Comparison of ENCODE assay signal across 8 cellular contexts in the genomic region with DNA sequence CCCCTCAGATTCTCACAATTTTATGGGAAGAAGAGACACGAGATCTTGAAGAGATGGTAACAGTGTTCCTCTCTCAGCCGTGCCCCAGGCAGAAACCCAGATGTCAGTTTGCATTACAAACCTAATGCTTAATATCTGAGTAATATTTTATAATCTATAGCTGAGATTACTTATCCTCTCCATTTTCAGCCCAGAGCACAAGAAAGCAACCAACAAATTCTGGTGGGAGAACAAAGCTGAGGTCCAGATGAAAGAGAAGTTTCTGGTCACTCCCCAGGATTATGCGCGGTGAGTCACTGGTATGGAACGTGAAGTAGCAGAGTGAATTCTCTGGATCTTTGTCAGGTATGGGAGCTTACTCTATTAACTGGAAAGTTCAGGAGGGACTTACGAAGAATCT. TPM values are rescaled to one million over a fixed set of nuclear protein-coding genes. Genes with fewer than 3 reads are reported as not detected.
A peak's percentile ranks its signal among the peaks of the same experiment; 100 is the strongest.
DNase-seq lines count a peak whose midpoint lies in the region; ATAC-seq, FAIRE-seq and TF ChIP-seq lines count a peak whose summit lies in the region.

No MANE protein-coding gene starts in this region.

- POLR2A ChIA-PET in OCI-LY7 (lab: Charles Lee) (interaction anchor here (0.6 to 0.9 kb wide), 2 partner anchors 19 to 124 kb away, joined by 3 to 4 read pairs; a partner anchor contains a TSS), endothelial cell of umbilical vein (lab: Charles Lee) (interaction anchor here (0.6 kb wide), 1 partner anchor 86 kb away, joined by 3 read pairs; no protein-coding TSS in a partner anchor)

- peak overlapping the region; percentile 99 for H3K4me3 Mint-ChIP-seq in neural progenitor cell

- H3K9me3 ChIP-seq in OCI-LY7 (ENCODE audit: low read length) (no peaks in the 10 kb centered on the region), endothelial cell of umbilical vein (replicated peaks; ENCODE audit: control insufficient read depth, insufficient read depth, low read length) (no peaks in the 10 kb centered on the region), neural progenitor cell (ENCODE audit: low read depth) (no peaks in the 10 kb centered on the region)

- H3K27me3 ChIP-seq in endothelial cell of umbilical vein (ENCODE audit: control insufficient read depth in 2 of 2, insufficient read depth in 2 of 2, low read length in 2 of 2) (no peaks in the 10 kb centered on the region), neural progenitor cell (no peaks in the 10 kb centered on the region)

- DNase-seq in ELF-1 (ENCODE audit: low read depth, low spot score) (peak; percentile 71), OCI-LY7 (ENCODE audit: low spot score) (no peak), endothelial cell of umbilical vein (ENCODE audit: low read depth, low spot score) (peak; percentile 39), neural progenitor cell (ENCODE audit: low spot score) (peak; percentile 53), cortex of kidney (lab: John Stamatoyannopoulos, UW) (no peak)
- no peak for DNase-seq in stimulated activated CD4-positive, alpha-beta T cell treated with anti-CD3 and anti-CD28 coated beads, Interleukin-12 subunit alpha, Interleukin-12 subunit beta, amount 100 ng/mL, for 4 hours
- DNase-seq in activated CD4-positive, alpha-beta T cell treated with anti-CD3 and anti-CD28 coated beads, Interleukin-2, amount 50 U/mL, for 4 hours = no peak

- H3K27me3 Mint-ChIP-seq in neural progenitor cell (ENCODE audit: insufficient read depth, low read depth) = no peaks in the 10 kb centered on the region

- no peaks in the 10 kb centered on the region for H3K9me3 Mint-ChIP-seq in neural progenitor cell

- H3K4me2 ChIP-seq in OCI-LY7 (ENCODE audit: low read length) (peak overlapping the region; percentile 90), endothelial cell of umbilical vein (ENCODE audit: insufficient read depth, low read length) (peak overlapping the region; percentile 82), neural progenitor cell (peak overlapping the region; percentile 86)

- H3K79me2 ChIP-seq in OCI-LY7 (ENCODE audit: insufficient read depth, low read depth, low read length) = peaks cover 33% of the 10 kb centered on the region; the same call in 1 of the 2 replicates
- H3K79me2 ChIP-seq in endothelial cell of umbilical vein (ENCODE audit: control insufficient read depth, insufficient read depth, low read length) = peaks cover 8% of the 10 kb centered on the region
- peaks cover 60% of the 10 kb centered on the region for H3K79me2 ChIP-seq in neural progenitor cell (ENCODE audit: low read depth)

- H3K36me3 Mint-ChIP-seq in neural progenitor cell = peaks cover 19% of the 10 kb centered on the region

- H3K27ac ChIP-seq in OCI-LY7 (ENCODE audit: low read depth, low read length, poor library complexity, severe bottlenecking) (peak overlapping the region; percentile 19), endothelial cell of umbilical vein (ENCODE audit: insufficient read depth, low read depth, low read length) (peak overlapping the region; percentile 26), neural progenitor cell (no peak overlapping the region)

- no peak for ATAC-seq in GM21423 (IDR thresholded peaks at IDR 0.05; ENCODE audit: unreplicated experiment)

- peaks cover 16% of the 10 kb centered on the region for H3F3A ChIP-seq in neural progenitor cell (ENCODE audit: low read depth)

- peak overlapping the region; percentile 50 for H3K9ac ChIP-seq in endothelial cell of umbilical vein (replicated peaks; ENCODE audit: extremely low read depth, insufficient read depth, low read length)
- peak overlapping the region; percentile 65 for H3K9ac ChIP-seq in neural progenitor cell

- H3K4me3 ChIP-seq in OCI-LY7 (ENCODE audit: low read depth, low read length, poor library complexity, severe bottlenecking) (peak overlapping the region; percentile 88), endothelial cell of umbilical vein (replicated peaks in 1 of 3; ENCODE audit: insufficient read depth in 1 of 3, low read depth in 1 of 3, low read length in 3 of 3) (peak overlapping the region; percentile 61 to 81 (median 62)), neural progenitor cell (peak overlapping the region; percentile 91)

- no peaks in the 10 kb centered on the region for H3K9me2 ChIP-seq in OCI-LY7 (ENCODE audit: insufficient read depth, low read length)

- H3K36me3 ChIP-seq in OCI-LY7 (ENCODE audit: insufficient read depth, low read length) (peaks cover 53% of the 10 kb centered on the region), endothelial cell of umbilical vein (ENCODE audit: control insufficient read depth in 2 of 2, extremely low read depth in 1 of 2, insufficient read depth in 2 of 2, low read length in 2 of 2) (peaks cover 2 to 6% of the 10 kb centered on the region in 2 experiments), neural progenitor cell (peaks cover 12% of the 10 kb centered on the region)

- H4K20me1 ChIP-seq in OCI-LY7 (ENCODE audit: insufficient read depth, low read length) = no peaks in the 10 kb centered on the region
- H4K20me1 ChIP-seq in endothelial cell of umbilical vein (replicated peaks; ENCODE audit: control insufficient read depth, extremely low read depth, insufficient read depth, low read length) = no peaks in the 10 kb centered on the region
- no peaks in the 10 kb centered on the region for H4K20me1 ChIP-seq in neural progenitor cell (ENCODE audit: low read depth)

- H2AFZ ChIP-seq in OCI-LY7 (ENCODE audit: low read length) (no peak overlapping the region), endothelial cell of umbilical vein (ENCODE audit: low read depth, low read length) (peak overlapping the region; percentile 46), neural progenitor cell (replicated peaks) (no peak overlapping the region)

- H3K4me1 ChIP-seq in OCI-LY7 (ENCODE audit: insufficient read depth, low read length, poor library complexity, severe bottlenecking) (peaks cover 19% of the 10 kb centered on the region), endothelial cell of umbilical vein (ENCODE audit: control insufficient read depth, extremely low read depth, insufficient read depth, low read length) (peaks cover 18% of the 10 kb centered on the region), neural progenitor cell (peaks cover 14% of the 10 kb centered on the region)

- peaks cover 25% of the 10 kb centered on the region for H3K4me1 Mint-ChIP-seq in neural progenitor cell

- BruUV-seq in OCI-LY7 (replicated peaks; lab: Mats Ljungman, UMichigan) = no TSS peak
- no TSS peak for BruUV-seq in endothelial cell of umbilical vein (replicated peaks; lab: Mats Ljungman, UMichigan)

- intact Hi-C loops in OCI-LY7 (cut with micrococcal nuclease; ENCODE audit: unreplicated experiment) (loop anchor here (1.0 kb wide), 1 partner anchor 19 kb away; a partner anchor contains a TSS), endothelial cell of umbilical vein (cut with micrococcal nuclease) (loop anchor here (1.0 to 5.0 kb wide), 2 partner anchors 19 to 58 kb away; a partner anchor contains a TSS)

- dilution Hi-C loops in endothelial cell of umbilical vein (cut with MboI; ENCODE audit: extremely low pct_ligation_motif_present, low sequenced_read_pairs) = no loop called here

- FAIRE-seq in endothelial cell of umbilical vein (lab: Jason Lieb, UNC) = peak; percentile 95

- TF ChIP-seq POLR2A in endothelial cell of umbilical vein (IDR thresholded peaks at IDR 0.05; ENCODE audit: low read depth, low read length) = no peak

- CTCF ChIA-PET in OCI-LY7 (lab: Charles Lee; ENCODE audit: unreplicated experiment) = no interaction called here
- CTCF ChIA-PET in endothelial cell of umbilical vein (lab: Charles Lee) = interaction anchor here (0.6 to 1.0 kb wide), 2 partner anchors 20 to 420 kb away, joined by 3 to 4 read pairs; a partner anchor contains a TSS

- peak overlapping the region; percentile 62 for H3K27ac Mint-ChIP-seq in neural progenitor cell

- no peak for TF ChIP-seq CTCF in OCI-LY7 (conservative IDR thresholded peaks at IDR 0.05; ENCODE audit: low read length)
- TF ChIP-seq CTCF in endothelial cell of umbilical vein (IDR thresholded peaks at IDR 0.05; ENCODE audit: extremely low read depth in 1 of 2, insufficient read depth in 1 of 2, low read depth in 1 of 2, low read length in 2 of 2) = no peak
- TF ChIP-seq CTCF in neural progenitor cell (IDR thresholded peaks at IDR 0.05) = no peak

- no peaks in the 10 kb centered on the region for H3K9me1 ChIP-seq in endothelial cell of umbilical vein (replicated peaks; ENCODE audit: control insufficient read depth, extremely low read depth, insufficient read depth, low read length)

RNA-seq across cellular contexts. Expression of a gene that starts 0.9 kb away (rescaled TPM):
- 47.7 and 49.7 TPM in 2 replicates for total RNA-seq in OCI-LY7 (2014; rRNA removed; shearing (Covaris generic))
- total RNA-seq in OCI-LY7 (2022) (48.1 and 60.6 TPM in 2 replicates), endothelial cell of umbilical vein (39.0 and 41.8 TPM in 2 replicates), neural progenitor cell (ENCODE audit: low replicate concordance) (42.9 and 46.4 TPM in 2 replicates)
- 14.2 and 14.6 TPM in 2 replicates for polyA plus RNA-seq in endothelial cell of umbilical vein
- polyA plus RNA-seq in endothelial cell of umbilical vein (2011; cell fraction: cytosol; rRNA removed) = 5.3 and 6.9 TPM in 2 replicates
- 116 and 137 TPM in 2 replicates for polyA plus RNA-seq in endothelial cell of umbilical vein (2011; cell fraction: nucleus; rRNA removed)
- 10.8 and 17.7 TPM in 2 replicates for polyA plus RNA-seq in endothelial cell of umbilical vein (2012)
- 18.3 and 23.0 TPM in 2 replicates for polyA minus RNA-seq in endothelial cell of umbilical vein
- polyA minus RNA-seq in endothelial cell of umbilical vein (2011; cell fraction: cytosol; rRNA and poly(A)+ RNA removed) = 10.9 TPM
- polyA minus RNA-seq in endothelial cell of umbilical vein (2011; cell fraction: nucleus; rRNA and poly(A)+ RNA removed) = 40.3 and 48.5 TPM in 2 replicates

RNA-seq across cellular contexts. Expression of a gene that starts 19.3 kb away (rescaled TPM):
- total RNA-seq in OCI-LY7 (2014; rRNA removed; shearing (Covaris generic)) = 1,395 and 1,541 TPM in 2 replicates
- total RNA-seq in OCI-LY7 (2022) (1,648 and 1,680 TPM in 2 replicates), endothelial cell of umbilical vein (992 and 1,027 TPM in 2 replicates), neural progenitor cell (ENCODE audit: low replicate concordance) (2,482 and 2,538 TPM in 2 replicates)
- 579 and 887 TPM in 2 replicates for polyA plus RNA-seq in endothelial cell of umbilical vein
- 2,801 and 3,403 TPM in 2 replicates for polyA plus RNA-seq in endothelial cell of umbilical vein (2011; cell fraction: cytosol; rRNA removed)
- 742 and 981 TPM in 2 replicates for polyA plus RNA-seq in endothelial cell of umbilical vein (2011; cell fraction: nucleus; rRNA removed)
- 1,355 and 1,476 TPM in 2 replicates for polyA plus RNA-seq in endothelial cell of umbilical vein (2012)
- polyA minus RNA-seq in endothelial cell of umbilical vein = 61.2 and 80.7 TPM in 2 replicates
- 297 TPM for polyA minus RNA-seq in endothelial cell of umbilical vein (2011; cell fraction: cytosol; rRNA and poly(A)+ RNA removed)
- polyA minus RNA-seq in endothelial cell of umbilical vein (2011; cell fraction: nucleus; rRNA and poly(A)+ RNA removed) = 28.8 and 29.7 TPM in 2 replicates

RNA-seq across cellular contexts. Expression of a gene that starts 19.7 kb away (rescaled TPM):
- total RNA-seq in OCI-LY7 (2014; rRNA removed; shearing (Covaris generic)) = 49.3 and 64.3 TPM in 2 replicates
- total RNA-seq in OCI-LY7 (2022) (58.0 and 58.5 TPM in 2 replicates), endothelial cell of umbilical vein (64.2 and 79.3 TPM in 2 replicates), neural progenitor cell (ENCODE audit: low replicate concordance) (53.5 and 59.5 TPM in 2 replicates)
- 180 and 224 TPM in 2 replicates for polyA plus RNA-seq in endothelial cell of umbilical vein
- polyA plus RNA-seq in endothelial cell of umbilical vein (2011; cell fraction: cytosol; rRNA removed) = 149 and 157 TPM in 2 replicates
- polyA plus RNA-seq in endothelial cell of umbilical vein (2011; cell fraction: nucleus; rRNA removed) = 75.4 and 81.5 TPM in 2 replicates
- polyA plus RNA-seq in endothelial cell of umbilical vein (2012) = 136 and 157 TPM in 2 replicates
- 108 and 114 TPM in 2 replicates for polyA minus RNA-seq in endothelial cell of umbilical vein
- polyA minus RNA-seq in endothelial cell of umbilical vein (2011; cell fraction: cytosol; rRNA and poly(A)+ RNA removed) = 17.2 TPM
- 22.6 and 23.1 TPM in 2 replicates for polyA minus RNA-seq in endothelial cell of umbilical vein (2011; cell fraction: nucleus; rRNA and poly(A)+ RNA removed)

RNA-seq across cellular contexts. Expression of a gene that starts 27.3 kb away (rescaled TPM):
- not detected in 2 replicates for total RNA-seq in OCI-LY7 (2014; rRNA removed; shearing (Covaris generic))
- total RNA-seq in OCI-LY7 (2022) (not detected in 2 replicates), endothelial cell of umbilical vein (not detected in 2 replicates), neural progenitor cell (ENCODE audit: low replicate concordance) (not detected in 2 replicates)
- not detected in 2 replicates for polyA plus RNA-seq in endothelial cell of umbilical vein
- polyA plus RNA-seq in endothelial cell of umbilical vein (2011; cell fraction: cytosol; rRNA removed) = not detected in 2 replicates
- polyA plus RNA-seq in endothelial cell of umbilical vein (2011; cell fraction: nucleus; rRNA removed) = not detected in 2 replicates
- not detected in 2 replicates for polyA plus RNA-seq in endothelial cell of umbilical vein (2012)
- polyA minus RNA-seq in endothelial cell of umbilical vein = not detected in 2 replicates
- not detected for polyA minus RNA-seq in endothelial cell of umbilical vein (2011; cell fraction: cytosol; rRNA and poly(A)+ RNA removed)
- not detected in 2 replicates for polyA minus RNA-seq in endothelial cell of umbilical vein (2011; cell fraction: nucleus; rRNA and poly(A)+ RNA removed)

RNA-seq across cellular contexts. Expression of a gene that starts 31.9 kb away (rescaled TPM):
- total RNA-seq in OCI-LY7 (2014; rRNA removed; shearing (Covaris generic)) = 14.5 and 14.8 TPM in 2 replicates
- total RNA-seq in OCI-LY7 (2022) (16.6 and 20.5 TPM in 2 replicates), endothelial cell of umbilical vein (19.9 and 21.5 TPM in 2 replicates), neural progenitor cell (ENCODE audit: low replicate concordance) (55.2 and 89.0 TPM in 2 replicates)
- 36.5 and 41.9 TPM in 2 replicates for polyA plus RNA-seq in endothelial cell of umbilical vein
- 27.4 and 27.8 TPM in 2 replicates for polyA plus RNA-seq in endothelial cell of umbilical vein (2011; cell fraction: cytosol; rRNA removed)
- 58.3 and 71.9 TPM in 2 replicates for polyA plus RNA-seq in endothelial cell of umbilical vein (2011; cell fraction: nucleus; rRNA removed)
- 15.8 and 17.6 TPM in 2 replicates for polyA plus RNA-seq in endothelial cell of umbilical vein (2012)
- 42.3 and 44.5 TPM in 2 replicates for polyA minus RNA-seq in endothelial cell of umbilical vein
- polyA minus RNA-seq in endothelial cell of umbilical vein (2011; cell fraction: cytosol; rRNA and poly(A)+ RNA removed) = 12.2 TPM
- 8.3 and 10.9 TPM in 2 replicates for polyA minus RNA-seq in endothelial cell of umbilical vein (2011; cell fraction: nucleus; rRNA and poly(A)+ RNA removed)

Comparison
In these comparisons a context has a peak if more than half of its experiments do, and no peak if none do; other contexts are left out.
1. DNase-seq: peak in ELF-1 (single experiment), endothelial cell of umbilical vein (single experiment) and neural progenitor cell (single experiment); none in OCI-LY7 (single experiment), stimulated activated CD4-positive, alpha-beta T cell treated with anti-CD3 and anti-CD28 coated beads, Interleukin-12 subunit alpha, Interleukin-12 subunit beta, amount 100 ng/mL, for 4 hours (single experiment), activated CD4-positive, alpha-beta T cell treated with anti-CD3 and anti-CD28 coated beads, Interleukin-2, amount 50 U/mL, for 4 hours (0 of 2) and cortex of kidney (single experiment).
2. Peak in every context shown above with its lines, with median percentiles within 50 percentile points of each other: H3K4me2 ChIP-seq and H3K4me3 ChIP-seq.